Comparison of ENCODE assay signal across 21 cellular contexts in genomic region chr6:105755885-105756284, GRCh38.
"Had no signal": no experiment of that assay in that cellular context is flagged by ENCODE, and none has a peak within 500 bp of the region (broad histone marks: within the 10 kb centered on the region; RNA-seq: fewer than 3 reads in every experiment).

No MANE protein-coding gene starts in this region.

- H3K4me3 Mint-ChIP-seq: naive B cell; nephron; stimulated activated naive B cell treated with anti-CD40 and anti-IgM and Interleukin-4, amounts not matched to agents 10 μg/mL and 1 μg/mL and 100 μg/mL, for 72 hours; stimulated activated naive CD8-positive, alpha-beta T cell treated with anti-CD3 and anti-CD28 coated beads, Interleukin-15, amount 100 ng/mL, for 72 hours had no signal

- H3K27ac Mint-ChIP-seq: naive B cell; nephron; progenitor cell of endocrine pancreas; stimulated activated naive B cell treated with anti-CD40 and anti-IgM and Interleukin-4, amounts not matched to agents 10 μg/mL and 1 μg/mL and 100 μg/mL, for 72 hours had no signal

- DNase-seq: cortex of kidney; effector memory CD4-positive, alpha-beta T cell; heart left ventricle; hippocampal formation; left colon; left ventricle myocardium superior; mesendoderm; naive B cell; occipital lobe; pancreas; right cardiac atrium; small intestine; stimulated activated CD4-positive, alpha-beta T cell treated with anti-CD3 and anti-CD28 coated beads, Interleukin-4, amount 100 ng/mL, for 1 hour; stimulated activated CD8-positive, alpha-beta memory T cell treated with anti-CD3 and anti-CD28 coated beads, Interleukin-4, amount 100 ng/mL, for 48 hours; stimulated activated naive B cell treated with anti-CD40 and anti-IgM and Interleukin-4, amounts not matched to agents 10 μg/mL and 1 μg/mL and 100 μg/mL, for 72 hours; stimulated activated naive CD8-positive, alpha-beta T cell treated with anti-CD3 and anti-CD28 coated beads, Interleukin-15, amount 100 ng/mL, for 72 hours; testis had no signal

- H3K27ac ChIP-seq: heart left ventricle, pancreas, testis, tibial nerve had no signal

- H3K4me3 ChIP-seq: heart left ventricle, pancreas, testis, tibial nerve had no signal

- H3K9me3 Mint-ChIP-seq: nephron had no signal

- H3K36me3 ChIP-seq: heart left ventricle, pancreas, tibial nerve had no signal

- H3K36me3 Mint-ChIP-seq: naive B cell had no signal

- H3K9me3 ChIP-seq: heart left ventricle, pancreas, testis, tibial nerve had no signal

- H3K27me3 ChIP-seq: heart left ventricle, pancreas, testis, tibial nerve had no signal

- ATAC-seq: esophagus mucosa; heart left ventricle; left colon; left ventricle myocardium superior; pancreas; right cardiac atrium; stimulated activated naive B cell treated with anti-CD40 and anti-IgM and Interleukin-4, amounts not matched to agents 10 μg/mL and 1 μg/mL and 100 μg/mL, for 72 hours; stimulated activated naive CD8-positive, alpha-beta T cell treated with anti-CD3 and anti-CD28 coated beads, Interleukin-15, amount 100 ng/mL, for 72 hours had no signal
